1 cellular context compared by ENCODE assay signal in the genomic region with DNA sequence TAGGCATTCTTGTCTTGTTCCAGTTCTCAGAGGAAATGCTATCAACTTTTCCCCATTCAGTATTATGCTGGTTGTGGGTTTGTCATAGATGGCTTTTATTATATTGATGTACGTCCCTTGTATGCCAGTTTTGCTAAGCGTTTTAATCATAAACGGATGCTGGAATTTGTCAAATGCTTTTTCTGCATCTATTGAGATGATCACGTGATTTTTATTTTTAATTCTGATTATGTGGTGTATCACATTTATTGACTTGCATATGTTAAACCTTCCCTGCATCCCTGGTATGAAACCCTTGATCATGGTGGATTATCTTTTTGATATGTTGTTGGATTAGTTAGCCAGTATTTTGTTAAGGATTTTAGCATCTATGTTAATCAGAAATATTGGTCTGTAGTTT.
TF ChIP-seq lines count a peak whose summit lies in the region.

No MANE protein-coding gene starts in this region.

TF ChIP-seq in K562, 482 proteins besides CTCF, POLR2A, EP300 and RAD21:
- TF ChIP-seq, protein P1, sequence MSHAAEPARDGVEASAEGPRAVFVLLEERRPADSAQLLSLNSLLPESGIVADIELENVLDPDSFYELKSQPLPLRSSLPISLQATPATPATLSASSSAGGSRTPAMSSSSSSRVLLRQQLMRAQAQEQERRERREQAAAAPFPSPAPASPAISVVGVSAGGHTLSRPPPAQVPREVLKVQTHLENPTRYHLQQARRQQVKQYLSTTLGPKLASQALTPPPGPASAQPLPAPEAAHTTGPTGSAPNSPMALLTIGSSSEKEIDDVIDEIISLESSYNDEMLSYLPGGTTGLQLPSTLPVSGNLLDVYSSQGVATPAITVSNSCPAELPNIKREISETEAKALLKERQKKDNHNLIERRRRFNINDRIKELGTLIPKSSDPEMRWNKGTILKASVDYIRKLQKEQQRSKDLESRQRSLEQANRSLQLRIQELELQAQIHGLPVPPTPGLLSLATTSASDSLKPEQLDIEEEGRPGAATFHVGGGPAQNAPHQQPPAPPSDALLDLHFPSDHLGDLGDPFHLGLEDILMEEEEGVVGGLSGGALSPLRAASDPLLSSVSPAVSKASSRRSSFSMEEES (CRISPR knock-in tag; IDR thresholded peaks at IDR 0.05): peak; percentile 89
